Comparison of ENCODE assay signal across 7 cellular contexts in the genomic region with DNA sequence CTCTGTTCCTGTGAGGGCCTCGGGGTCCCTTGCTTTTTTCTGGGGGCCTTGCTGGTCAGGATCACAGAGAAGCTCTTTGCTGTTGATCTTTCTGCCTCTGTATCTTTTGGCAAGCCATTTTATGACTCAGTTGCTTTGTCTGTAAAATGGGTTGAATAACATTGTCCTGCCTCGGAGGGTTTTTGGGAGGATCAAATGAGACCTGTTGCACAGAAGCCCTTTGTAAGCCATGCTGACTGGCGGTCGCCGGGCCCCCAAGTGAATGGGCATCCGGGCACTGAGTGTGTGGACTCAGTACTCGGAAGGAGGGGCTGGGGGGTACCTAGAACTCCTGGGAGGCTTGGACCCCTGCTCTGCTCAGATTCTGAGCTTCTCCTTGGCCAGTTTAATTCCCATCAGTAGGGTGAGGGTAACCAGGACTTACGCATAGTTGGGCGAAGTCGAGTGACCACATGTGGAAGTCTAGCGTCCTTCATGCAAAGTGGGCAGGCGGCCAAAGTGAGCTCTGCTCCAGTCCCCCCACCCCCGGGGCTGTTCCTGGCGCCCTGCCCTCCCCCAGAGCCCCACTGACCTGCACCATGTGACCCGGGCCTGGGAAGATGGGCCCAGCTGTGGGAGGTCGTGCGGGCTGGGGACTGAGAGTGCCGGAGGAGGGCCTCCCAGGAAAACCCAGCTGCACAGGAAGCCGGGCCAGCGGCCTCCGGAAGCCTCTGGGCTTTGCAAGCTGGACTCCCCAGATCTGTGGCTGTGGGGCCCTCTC.
DNase-seq lines count a peak whose midpoint lies in the region; TF ChIP-seq lines count a peak whose summit lies in the region.

No MANE protein-coding gene starts in this region.

- intact Hi-C loops in lower leg skin (cut with DNase I; ENCODE audit: low total_unique reads) (no loop called here), thyroid gland (cut with DNase I) (loop anchor here (5.0 kb wide), 2 partner anchors 42 to 92 kb away; no protein-coding TSS in a partner anchor)

- H3K9me3 ChIP-seq in thyroid gland: no peaks in the 10 kb centered on the region

- DNase-seq in LHCN-M2 (ENCODE audit: low read depth): peak; percentile 82
- DNase-seq in coronary artery (ENCODE audit: low spot score): peak; percentile 88
- DNase-seq in lower leg skin (ENCODE audit: low spot score in 2 of 2): peak; percentile 83 to 97
- peak; percentile 92 to 95 for DNase-seq in thyroid gland
- DNase-seq in HuH-7.5 (ENCODE audit: low spot score): no peak
- DNase-seq in G401 (ENCODE audit: low spot score): no peak
- DNase-seq in activated CD8-positive, alpha-beta memory T cell treated with anti-CD3 and anti-CD28 coated beads, Interleukin-2, amount 50 U/mL, for 48 hours: no peak

- TF ChIP-seq POLR2A in lower leg skin (IDR thresholded peaks at IDR 0.05): no peak
- TF ChIP-seq POLR2A in thyroid gland (IDR thresholded peaks at IDR 0.05): no peak

- H3K4me3 ChIP-seq in coronary artery (peak overlapping the region; percentile 4), lower leg skin (ENCODE audit: low read depth, poor library complexity, severe bottlenecking) (no peak overlapping the region), thyroid gland (replicated peaks in 1 of 3) (no peak overlapping the region)

- in situ Hi-C loops in G401 (cut with HindIII; ENCODE audit: low sequenced_read_pairs): no loop called here

- H3K27ac ChIP-seq in coronary artery: peak overlapping the region; percentile 93 to 95
- H3K27ac ChIP-seq in thyroid gland: peak overlapping the region; percentile 82 to 95 (median 85)

- peaks cover 66 to 97% of the 10 kb centered on the region in 2 donors for H3K4me1 ChIP-seq in thyroid gland

- no peaks in the 10 kb centered on the region for H3K27me3 ChIP-seq in thyroid gland

- 29 to 41% methylated on average over 11 to 12 of the region's 21 CpGs for WGBS in lower leg skin, 2 donors
- 35 to 38% methylated on average over 12 to 15 of the region's 21 CpGs for WGBS in thyroid gland, 2 donors

- TF ChIP-seq CTCF in coronary artery (IDR thresholded peaks at IDR 0.05) (no peak), lower leg skin (IDR thresholded peaks at IDR 0.05) (no peak), thyroid gland (IDR thresholded peaks at IDR 0.05) (no peak)

- H3K36me3 ChIP-seq in thyroid gland: no peaks in the 10 kb centered on the region

Comparison
In these comparisons a context has a peak if more than half of its experiments do, and no peak if none do; other contexts are left out.
1. DNase-seq: peak in LHCN-M2 (single experiment), coronary artery (single experiment), lower leg skin (2 of 2) and thyroid gland (2 of 2); none in HuH-7.5 (single experiment), G401 (single experiment) and activated CD8-positive, alpha-beta memory T cell treated with anti-CD3 and anti-CD28 coated beads, Interleukin-2, amount 50 U/mL, for 48 hours (single experiment).